In the genomic region with DNA sequence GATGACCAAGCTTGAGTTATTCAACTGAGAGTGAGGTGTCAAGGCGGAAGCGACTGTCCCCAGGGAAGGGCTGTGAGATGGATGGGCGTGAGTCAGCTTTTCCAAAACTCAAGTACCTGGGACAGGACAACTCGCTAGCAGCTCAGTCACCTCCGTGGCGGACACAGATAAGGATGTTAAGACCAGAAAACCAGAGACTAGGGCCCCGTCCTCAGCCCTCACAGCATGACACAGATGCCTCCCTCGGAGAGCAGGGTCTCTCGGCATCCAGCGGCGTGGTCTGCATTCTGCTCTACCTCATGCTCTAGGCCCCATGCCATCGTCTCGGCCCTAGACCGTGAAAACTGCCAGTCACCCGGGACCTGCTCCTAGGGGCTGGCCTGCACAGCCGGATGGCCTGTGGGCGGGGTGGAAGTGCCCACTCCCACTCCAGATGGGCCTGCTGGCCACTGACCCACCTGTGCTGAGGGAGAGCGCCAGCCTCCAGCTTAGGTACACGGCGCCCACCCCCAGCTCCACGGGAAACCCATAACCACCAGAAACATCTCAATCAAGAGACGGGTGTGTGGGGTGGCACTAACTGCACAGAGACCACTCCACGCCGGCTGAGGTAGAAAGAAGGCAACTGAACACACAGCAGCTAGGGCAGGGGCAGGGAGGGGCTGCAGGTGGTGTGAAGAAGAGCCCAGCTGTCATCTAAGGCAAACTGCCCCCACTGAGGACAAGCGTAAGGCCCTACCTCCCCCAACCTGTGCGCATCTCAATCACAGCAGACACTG, we compare ENCODE assay signal across 1 cellular context.
TF ChIP-seq lines count a peak whose summit lies in the region.

No MANE protein-coding gene starts in this region.

TF ChIP-seq in GM23338, 12 proteins besides CTCF, POLR2A, EP300 and RAD21 (continued from another document):
- TF ChIP-seq REST (IDR thresholded peaks at IDR 0.05; ENCODE audit: unreplicated experiment), result no peak
TF ChIP-seq in GM23338: peak in this region for 0.
